ENCODE assay signal across 9 cellular contexts in genomic region chr3:65110661-65111060, GRCh38.
"Had no signal": no experiment of that assay in that cellular context is flagged by ENCODE, and none has a peak within 500 bp of the region (broad histone marks: within the 10 kb centered on the region; RNA-seq: fewer than 3 reads in every experiment).

No MANE protein-coding gene starts in this region.

- H3K4me2 ChIP-seq: GM23338 had no signal

- H3K9me3 Mint-ChIP-seq: GM23338, H9 had no signal

- H3K27me3 Mint-ChIP-seq: IgD-negative memory B cell had no signal

- H3K4me3 ChIP-seq: GM23338 had no signal

- H2AFZ ChIP-seq: GM23338 had no signal

- H3K27ac Mint-ChIP-seq: GM23338, H9, IgD-negative memory B cell had no signal

- DNase-seq: H9, HCEC 1CT, KBM-7 had no signal

- H3K4me3 Mint-ChIP-seq: GM23338, H9, IgD-negative memory B cell had no signal

- H3K4me1 Mint-ChIP-seq: GM23338, H9, IgD-negative memory B cell had no signal

- FAIRE-seq: H1, H54, HepG2 had no signal

- ATAC-seq: GM23338, HepG2 had no signal

- H3K27ac ChIP-seq: HL-60 had no signal
